Comparison of ENCODE assay signal across 8 cellular contexts in the genomic region with DNA sequence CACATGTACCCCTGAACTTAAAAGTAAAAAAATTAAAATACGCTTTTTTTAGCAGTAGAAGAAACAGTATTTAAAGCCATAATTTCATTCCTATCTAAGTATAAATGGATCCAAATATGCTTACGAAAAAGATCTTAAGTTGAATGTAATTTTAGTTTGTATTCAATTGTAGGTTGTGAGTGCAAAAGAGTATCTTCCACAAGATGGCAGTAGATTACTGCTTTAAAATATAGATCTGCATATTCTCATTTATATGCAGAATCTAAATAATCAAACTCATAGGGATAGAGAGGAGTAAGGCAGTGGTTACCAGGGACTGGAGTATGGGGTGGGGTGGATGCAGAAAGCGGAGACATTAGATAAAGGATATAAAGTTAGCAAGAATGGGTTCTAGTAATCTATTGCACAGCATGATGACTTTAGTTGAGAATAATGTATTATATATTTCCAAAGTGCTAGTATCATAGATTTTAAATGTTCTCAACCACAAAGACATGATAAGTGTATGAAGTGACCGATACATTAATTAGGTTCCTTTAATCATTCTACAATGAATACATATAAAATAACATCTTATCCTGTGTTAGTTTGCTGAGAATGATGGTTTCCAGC. TPM values are rescaled to one million over a fixed set of nuclear protein-coding genes. Genes with fewer than 3 reads are reported as not detected.
A peak's percentile ranks its signal among the peaks of the same experiment; 100 is the strongest.
DNase-seq lines count a peak whose midpoint lies in the region; ATAC-seq and TF ChIP-seq lines count a peak whose summit lies in the region.
"Had no signal": no experiment of that assay in that cellular context is flagged by ENCODE, and none has a peak within 500 bp of the region (broad histone marks: within the 10 kb centered on the region; RNA-seq: fewer than 3 reads in every experiment).

No MANE protein-coding gene starts in this region.

- no peak overlapping the region for H3K4me3 Mint-ChIP-seq in activated CD4-positive, alpha-beta memory T cell treated with anti-CD3 and anti-CD28 coated beads for 36 hours

- no peaks in the 10 kb centered on the region for H3K79me2 ChIP-seq in neural cell (replicated peaks; ENCODE audit: insufficient read depth, low read length)

- H3K27me3 ChIP-seq in brain microvascular endothelial cell (replicated peaks) (no peaks in the 10 kb centered on the region), neural cell (ENCODE audit: insufficient read depth, low read depth, low read length) (no peaks in the 10 kb centered on the region)

- intact Hi-C loops in activated CD4-positive, alpha-beta memory T cell treated with anti-CD3 and anti-CD28 coated beads for 36 hours (cut with micrococcal nuclease) = no loop called here

- H3K27ac ChIP-seq in brain microvascular endothelial cell (no peak overlapping the region), neural cell (ENCODE audit: low read length) (no peak overlapping the region)

- peaks cover 48% of the 10 kb centered on the region for H3K27me3 Mint-ChIP-seq in activated CD4-positive, alpha-beta memory T cell treated with anti-CD3 and anti-CD28 coated beads for 36 hours

- H3K36me3 ChIP-seq in brain microvascular endothelial cell (replicated peaks) (no peaks in the 10 kb centered on the region), neural cell (ENCODE audit: insufficient read depth, low read length) (no peaks in the 10 kb centered on the region)

- H3K4me1 Mint-ChIP-seq in activated CD4-positive, alpha-beta memory T cell treated with anti-CD3 and anti-CD28 coated beads for 36 hours (ENCODE audit: low read depth) = no peaks in the 10 kb centered on the region

- CTCF ChIA-PET in activated CD4-positive, alpha-beta memory T cell treated with anti-CD3 and anti-CD28 coated beads for 36 hours (lab: Charles Lee) = interaction anchor here (0.6 to 0.7 kb wide), 2 partner anchors 12 to 280 kb away, joined by 3 to 4 read pairs; no protein-coding TSS in a partner anchor

- H2AFZ ChIP-seq in neural cell (ENCODE audit: low read depth, low read length) = no peak overlapping the region

- TF ChIP-seq CTCF in brain microvascular endothelial cell (IDR thresholded peaks at IDR 0.05; ENCODE audit: low read depth, low read length, missing control alignments) = peak; percentile 28
- TF ChIP-seq CTCF in neural cell (IDR thresholded peaks at IDR 0.05; ENCODE audit: poor library complexity, severe bottlenecking) = peak; percentile 69

- TF ChIP-seq EP300 in neural cell (conservative IDR thresholded peaks at IDR 0.05; ENCODE audit: poor library complexity, severe bottlenecking) = no peak

- no peaks in the 10 kb centered on the region for H3K9me3 Mint-ChIP-seq in activated CD4-positive, alpha-beta memory T cell treated with anti-CD3 and anti-CD28 coated beads for 36 hours

- no peaks in the 10 kb centered on the region for H3F3A ChIP-seq in neural cell (ENCODE audit: insufficient read depth, low read length, poor library complexity, severe bottlenecking)

- H3K9me3 ChIP-seq in neural cell (ENCODE audit: low read length) = no peaks in the 10 kb centered on the region

- H3K9ac ChIP-seq in neural cell (ENCODE audit: low read length) = no peak overlapping the region

- no peak overlapping the region for H3K27ac Mint-ChIP-seq in activated CD4-positive, alpha-beta memory T cell treated with anti-CD3 and anti-CD28 coated beads for 36 hours

- no peak overlapping the region for H3K4me2 ChIP-seq in neural cell (ENCODE audit: low read length)

- H3K9me2 ChIP-seq in neural cell (ENCODE audit: insufficient read depth, low read length) = no peaks in the 10 kb centered on the region

- POLR2A ChIA-PET in activated CD4-positive, alpha-beta memory T cell treated with anti-CD3 and anti-CD28 coated beads for 36 hours (lab: Charles Lee) = no interaction called here

- peak; percentile 73 for TF ChIP-seq RAD21 in neural cell (conservative IDR thresholded peaks at IDR 0.05)

- no peaks in the 10 kb centered on the region for H3K36me3 Mint-ChIP-seq in activated CD4-positive, alpha-beta memory T cell treated with anti-CD3 and anti-CD28 coated beads for 36 hours

- no peaks in the 10 kb centered on the region for H4K20me1 ChIP-seq in neural cell (ENCODE audit: insufficient read depth)

- peak; percentile 43 for DNase-seq in ELR (ENCODE audit: low read depth)
- peak; percentile 38 to 58 for DNase-seq in Kasumi-1 (lab: John Stamatoyannopoulos, UW)
- no peak for DNase-seq in brain microvascular endothelial cell
- DNase-seq in activated CD4-positive, alpha-beta memory T cell treated with anti-CD3 and anti-CD28 coated beads for 36 hours = no peak
- DNase-seq in activated CD4-positive, alpha-beta T cell treated with anti-CD3 and anti-CD28 coated beads for 4 hours = no peak
- DNase-seq: kidney glomerular epithelial cell had no signal

- no peak overlapping the region for H3K4me3 ChIP-seq in brain microvascular endothelial cell (ENCODE audit: low read depth, low read length)
- no peak overlapping the region for H3K4me3 ChIP-seq in neural cell (ENCODE audit: low read length)

- in situ Hi-C loops in brain microvascular endothelial cell (cut with HindIII; ENCODE audit: low pct_ligation_motif_present, low sequenced_read_pairs) = no loop called here

- no peak for ATAC-seq in GM19395 (IDR thresholded peaks at IDR 0.05; ENCODE audit: unreplicated experiment)

TF ChIP-seq in neural cell, 6 proteins besides CTCF, POLR2A, EP300 and RAD21:
- peak; percentile 65 for TF ChIP-seq SMC3 (conservative IDR thresholded peaks at IDR 0.05; ENCODE audit: poor library complexity)
- TF ChIP-seq, protein P1, sequence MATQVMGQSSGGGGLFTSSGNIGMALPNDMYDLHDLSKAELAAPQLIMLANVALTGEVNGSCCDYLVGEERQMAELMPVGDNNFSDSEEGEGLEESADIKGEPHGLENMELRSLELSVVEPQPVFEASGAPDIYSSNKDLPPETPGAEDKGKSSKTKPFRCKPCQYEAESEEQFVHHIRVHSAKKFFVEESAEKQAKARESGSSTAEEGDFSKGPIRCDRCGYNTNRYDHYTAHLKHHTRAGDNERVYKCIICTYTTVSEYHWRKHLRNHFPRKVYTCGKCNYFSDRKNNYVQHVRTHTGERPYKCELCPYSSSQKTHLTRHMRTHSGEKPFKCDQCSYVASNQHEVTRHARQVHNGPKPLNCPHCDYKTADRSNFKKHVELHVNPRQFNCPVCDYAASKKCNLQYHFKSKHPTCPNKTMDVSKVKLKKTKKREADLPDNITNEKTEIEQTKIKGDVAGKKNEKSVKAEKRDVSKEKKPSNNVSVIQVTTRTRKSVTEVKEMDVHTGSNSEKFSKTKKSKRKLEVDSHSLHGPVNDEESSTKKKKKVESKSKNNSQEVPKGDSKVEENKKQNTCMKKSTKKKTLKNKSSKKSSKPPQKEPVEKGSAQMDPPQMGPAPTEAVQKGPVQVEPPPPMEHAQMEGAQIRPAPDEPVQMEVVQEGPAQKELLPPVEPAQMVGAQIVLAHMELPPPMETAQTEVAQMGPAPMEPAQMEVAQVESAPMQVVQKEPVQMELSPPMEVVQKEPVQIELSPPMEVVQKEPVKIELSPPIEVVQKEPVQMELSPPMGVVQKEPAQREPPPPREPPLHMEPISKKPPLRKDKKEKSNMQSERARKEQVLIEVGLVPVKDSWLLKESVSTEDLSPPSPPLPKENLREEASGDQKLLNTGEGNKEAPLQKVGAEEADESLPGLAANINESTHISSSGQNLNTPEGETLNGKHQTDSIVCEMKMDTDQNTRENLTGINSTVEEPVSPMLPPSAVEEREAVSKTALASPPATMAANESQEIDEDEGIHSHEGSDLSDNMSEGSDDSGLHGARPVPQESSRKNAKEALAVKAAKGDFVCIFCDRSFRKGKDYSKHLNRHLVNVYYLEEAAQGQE (IDR thresholded peaks at IDR 0.05; ENCODE audit: borderline replicate concordance) = no peak
- TF ChIP-seq POLR2AphosphoS5 (IDR thresholded peaks at IDR 0.05) = no peak
- no peak for TF ChIP-seq TAF1 (IDR thresholded peaks at IDR 0.05; ENCODE audit: low read depth)
- TF ChIP-seq EZH2 (IDR thresholded peaks at IDR 0.05; ENCODE audit: borderline replicate concordance, insufficient read depth, low read length, poor library complexity, severe bottlenecking) = no peak
- TF ChIP-seq MXI1 (conservative IDR thresholded peaks at IDR 0.05; ENCODE audit: poor library complexity, severe bottlenecking) = no peak

RNA-seq across cellular contexts. Expression of a gene that starts 14.2 kb away (rescaled TPM):
- polyA plus RNA-seq in neural cell = not detected in 2 replicates
- polyA minus RNA-seq in neural cell = not detected in 2 replicates
- total RNA-seq in activated CD4-positive, alpha-beta memory T cell treated with anti-CD3 and anti-CD28 coated beads for 36 hours = not detected

RNA-seq across cellular contexts. Expression of a gene that starts 23.0 kb away (rescaled TPM):
- not detected in 2 replicates for polyA plus RNA-seq in neural cell
- polyA minus RNA-seq in neural cell = not detected in 2 replicates
- total RNA-seq in activated CD4-positive, alpha-beta memory T cell treated with anti-CD3 and anti-CD28 coated beads for 36 hours = not detected

RNA-seq across cellular contexts. Expression of a gene that starts 36.7 kb away (rescaled TPM):
- not detected in 2 replicates for polyA plus RNA-seq in neural cell
- not detected in 2 replicates for polyA minus RNA-seq in neural cell
- not detected for total RNA-seq in activated CD4-positive, alpha-beta memory T cell treated with anti-CD3 and anti-CD28 coated beads for 36 hours

RNA-seq across cellular contexts. Expression of a gene that starts 36.7 kb away (rescaled TPM):
- polyA plus RNA-seq in neural cell = not detected in 2 replicates
- polyA minus RNA-seq in neural cell = not detected in 2 replicates
- not detected for total RNA-seq in activated CD4-positive, alpha-beta memory T cell treated with anti-CD3 and anti-CD28 coated beads for 36 hours

Comparison
In these comparisons a context has a peak if more than half of its experiments do, and no peak if none do; other contexts are left out.
1. DNase-seq: peak in ELR (single experiment) and Kasumi-1 (2 of 2); none in brain microvascular endothelial cell (single experiment), activated CD4-positive, alpha-beta memory T cell treated with anti-CD3 and anti-CD28 coated beads for 36 hours (single experiment) and activated CD4-positive, alpha-beta T cell treated with anti-CD3 and anti-CD28 coated beads for 4 hours (0 of 2).